ENCODE assay signal across 9 cellular contexts in the genomic region with DNA sequence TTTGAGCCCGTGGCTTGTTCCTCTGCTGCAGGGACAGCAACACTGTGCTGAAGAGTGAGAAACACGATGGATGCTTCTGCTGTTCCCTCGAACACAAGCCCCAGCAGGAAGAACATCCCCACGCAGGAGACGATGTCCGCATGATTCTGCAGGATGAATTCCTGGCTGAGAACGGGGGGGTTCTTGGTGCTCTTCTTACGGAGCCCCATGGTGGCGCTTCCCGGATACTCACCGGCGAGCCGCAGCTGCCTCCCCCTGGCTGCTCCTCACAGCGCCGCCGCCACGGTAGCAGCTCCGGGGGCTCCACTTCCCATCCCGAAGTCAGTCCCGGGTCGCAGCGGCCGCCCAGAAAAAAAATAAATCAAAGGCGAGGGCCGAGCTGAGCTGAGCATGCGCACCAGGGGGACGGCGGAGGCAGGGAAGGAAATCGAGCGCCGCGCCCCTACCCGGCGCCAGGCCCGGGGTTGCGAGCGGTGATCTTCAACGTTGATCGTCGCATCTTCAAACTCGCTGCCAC. TPM values are rescaled to one million over a fixed set of nuclear protein-coding genes. Genes with fewer than 3 reads are reported as not detected.
DNase-seq lines count a peak whose midpoint lies in the region; ATAC-seq and TF ChIP-seq lines count a peak whose summit lies in the region.
"Had no signal": no experiment of that assay in that cellular context is flagged by ENCODE, and none has a peak within 500 bp of the region (broad histone marks: within the 10 kb centered on the region; RNA-seq: fewer than 3 reads in every experiment).

TSS of gene TRAM1L1 (minus strand) at position 392 of the 517 bp plus-strand sequence. CDS start at position 209, 183 bp downstream.

- intact Hi-C loops in testis (cut with DNase I; ENCODE audit: low total_unique reads): no loop called here

- TF ChIP-seq CTCF in epithelial cell of esophagus (IDR thresholded peaks at IDR 0.05; ENCODE audit: insufficient read depth, low read depth, low read length, missing control alignments) (peak; percentile 15), testis (IDR thresholded peaks at IDR 0.05) (no peak)

- no peaks in the 10 kb centered on the region for H3K36me3 ChIP-seq in testis (ENCODE audit: low read depth, missing control alignments)

- no peak for TF ChIP-seq POLR2A in testis (IDR thresholded peaks at IDR 0.05)

- no peaks in the 10 kb centered on the region for H3K27me3 ChIP-seq in testis

- 0 to 1% methylated on average over 41 of the region's 41 CpGs for WGBS in testis, 2 donors

- ATAC-seq in SK-N-SH treated with all-trans-retinoic acid at 6 μM for 48 hours (peak; percentile 98), GM21576 (IDR thresholded peaks at IDR 0.05; ENCODE audit: unreplicated experiment) (no peak)

- peak within 1 kb of the TSS; percentile 73 for H3K4me3 ChIP-seq in epithelial cell of esophagus (ENCODE audit: low read length)
- H3K4me3 ChIP-seq in testis: peak within 1 kb of the TSS; percentile 70 to 77

- no peaks in the 10 kb centered on the region for H3K9me3 ChIP-seq in testis

- peak within 1 kb of the TSS; percentile 9 to 81 for H3K27ac ChIP-seq in testis
- H3K27ac ChIP-seq: VCaP had no signal

- DNase-seq in GM04503 (ENCODE audit: low read depth) (peak; percentile 14), HK-2 (ENCODE audit: unreplicated experiment) (peak; percentile 85), epithelial cell of esophagus (ENCODE audit: low read depth) (peak; percentile 42), medulla oblongata (ENCODE audit: extremely low spot score) (peak; percentile 76), testis (peak; percentile 81), HT-29 (ENCODE audit: low spot score) (no peak)

- no peaks in the 10 kb centered on the region for H3K4me1 ChIP-seq in testis

TF ChIP-seq in SK-N-SH treated with all-trans-retinoic acid at 6 μM for 48 hours, 23 proteins besides CTCF, POLR2A, EP300 and RAD21 (continues in another document):
- TF ChIP-seq, protein P1, sequence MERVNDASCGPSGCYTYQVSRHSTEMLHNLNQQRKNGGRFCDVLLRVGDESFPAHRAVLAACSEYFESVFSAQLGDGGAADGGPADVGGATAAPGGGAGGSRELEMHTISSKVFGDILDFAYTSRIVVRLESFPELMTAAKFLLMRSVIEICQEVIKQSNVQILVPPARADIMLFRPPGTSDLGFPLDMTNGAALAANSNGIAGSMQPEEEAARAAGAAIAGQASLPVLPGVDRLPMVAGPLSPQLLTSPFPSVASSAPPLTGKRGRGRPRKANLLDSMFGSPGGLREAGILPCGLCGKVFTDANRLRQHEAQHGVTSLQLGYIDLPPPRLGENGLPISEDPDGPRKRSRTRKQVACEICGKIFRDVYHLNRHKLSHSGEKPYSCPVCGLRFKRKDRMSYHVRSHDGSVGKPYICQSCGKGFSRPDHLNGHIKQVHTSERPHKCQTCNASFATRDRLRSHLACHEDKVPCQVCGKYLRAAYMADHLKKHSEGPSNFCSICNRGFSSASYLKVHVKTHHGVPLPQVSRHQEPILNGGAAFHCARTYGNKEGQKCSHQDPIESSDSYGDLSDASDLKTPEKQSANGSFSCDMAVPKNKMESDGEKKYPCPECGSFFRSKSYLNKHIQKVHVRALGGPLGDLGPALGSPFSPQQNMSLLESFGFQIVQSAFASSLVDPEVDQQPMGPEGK (CRISPR knock-in tag; IDR thresholded peaks at IDR 0.05; ENCODE audit: borderline replicate concordance): peak; percentile 75; the same call in 1 of the 2 replicates
- TF ChIP-seq TCF4 (CRISPR knock-in tag; IDR thresholded peaks at IDR 0.05; ENCODE audit: borderline replicate concordance): no peak; the same call in 1 of the 2 replicates
- 0 out of 2 replicates have a peak, but pooled peaks have one; percentile 39 for TF ChIP-seq ZNF8 (CRISPR knock-in tag; IDR thresholded peaks at IDR 0.05)
- TF ChIP-seq ZFP3 (CRISPR knock-in tag; IDR thresholded peaks at IDR 0.05): peak; percentile 50; the same call in 1 of the 2 replicates
- TF ChIP-seq PPARA (CRISPR knock-in tag; IDR thresholded peaks at IDR 0.05; ENCODE audit: borderline replicate concordance): no peak
- no peak for TF ChIP-seq ZFP30 (CRISPR knock-in tag; IDR thresholded peaks at IDR 0.05)
- no peak for TF ChIP-seq CSDC2 (CRISPR knock-in tag; IDR thresholded peaks at IDR 0.05)
- no peak for TF ChIP-seq SNAI2 (CRISPR knock-in tag; IDR thresholded peaks at IDR 0.05)
- no peak for TF ChIP-seq ESRRG (CRISPR knock-in tag; IDR thresholded peaks at IDR 0.05)
- TF ChIP-seq, protein P2, sequence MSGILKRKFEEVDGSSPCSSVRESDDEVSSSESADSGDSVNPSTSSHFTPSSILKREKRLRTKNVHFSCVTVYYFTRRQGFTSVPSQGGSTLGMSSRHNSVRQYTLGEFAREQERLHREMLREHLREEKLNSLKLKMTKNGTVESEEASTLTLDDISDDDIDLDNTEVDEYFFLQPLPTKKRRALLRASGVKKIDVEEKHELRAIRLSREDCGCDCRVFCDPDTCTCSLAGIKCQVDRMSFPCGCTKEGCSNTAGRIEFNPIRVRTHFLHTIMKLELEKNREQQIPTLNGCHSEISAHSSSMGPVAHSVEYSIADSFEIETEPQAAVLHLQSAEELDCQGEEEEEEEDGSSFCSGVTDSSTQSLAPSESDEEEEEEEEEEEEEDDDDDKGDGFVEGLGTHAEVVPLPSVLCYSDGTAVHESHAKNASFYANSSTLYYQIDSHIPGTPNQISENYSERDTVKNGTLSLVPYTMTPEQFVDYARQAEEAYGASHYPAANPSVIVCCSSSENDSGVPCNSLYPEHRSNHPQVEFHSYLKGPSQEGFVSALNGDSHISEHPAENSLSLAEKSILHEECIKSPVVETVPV (CRISPR knock-in tag; IDR thresholded peaks at IDR 0.05): no peak
- no peak for TF ChIP-seq BACH2 (CRISPR knock-in tag; IDR thresholded peaks at IDR 0.05; ENCODE audit: borderline replicate concordance)
- no peak for TF ChIP-seq RARB (CRISPR knock-in tag; IDR thresholded peaks at IDR 0.05)
- TF ChIP-seq ARNTL (CRISPR knock-in tag; IDR thresholded peaks at IDR 0.05; ENCODE audit: borderline replicate concordance, low read depth): no peak
- no peak for TF ChIP-seq TOX (CRISPR knock-in tag; IDR thresholded peaks at IDR 0.05; ENCODE audit: borderline replicate concordance)
- TF ChIP-seq TSHZ2 (CRISPR knock-in tag; IDR thresholded peaks at IDR 0.05): 0 out of 2 replicates have a peak, but pooled peaks have one; percentile 27
- TF ChIP-seq, protein P3, sequence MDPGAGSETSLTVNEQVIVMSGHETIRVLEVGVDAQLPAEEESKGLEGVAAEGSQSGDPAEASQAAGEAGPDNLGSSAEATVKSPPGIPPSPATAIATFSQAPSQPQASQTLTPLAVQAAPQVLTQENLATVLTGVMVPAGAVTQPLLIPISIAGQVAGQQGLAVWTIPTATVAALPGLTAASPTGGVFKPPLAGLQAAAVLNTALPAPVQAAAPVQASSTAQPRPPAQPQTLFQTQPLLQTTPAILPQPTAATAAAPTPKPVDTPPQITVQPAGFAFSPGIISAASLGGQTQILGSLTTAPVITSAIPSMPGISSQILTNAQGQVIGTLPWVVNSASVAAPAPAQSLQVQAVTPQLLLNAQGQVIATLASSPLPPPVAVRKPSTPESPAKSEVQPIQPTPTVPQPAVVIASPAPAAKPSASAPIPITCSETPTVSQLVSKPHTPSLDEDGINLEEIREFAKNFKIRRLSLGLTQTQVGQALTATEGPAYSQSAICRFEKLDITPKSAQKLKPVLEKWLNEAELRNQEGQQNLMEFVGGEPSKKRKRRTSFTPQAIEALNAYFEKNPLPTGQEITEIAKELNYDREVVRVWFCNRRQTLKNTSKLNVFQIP (CRISPR knock-in tag; IDR thresholded peaks at IDR 0.05; ENCODE audit: borderline replicate concordance, low read depth): no peak
- no peak for TF ChIP-seq ZNF70 (CRISPR knock-in tag; IDR thresholded peaks at IDR 0.05)
- TF ChIP-seq ISL1 (CRISPR knock-in tag; IDR thresholded peaks at IDR 0.05): no peak
- no peak for TF ChIP-seq ZC3H10 (CRISPR knock-in tag; IDR thresholded peaks at IDR 0.05)
- TF ChIP-seq ZNF565 (CRISPR knock-in tag; conservative IDR thresholded peaks at IDR 0.05; ENCODE audit: low read depth): no peak
- TF ChIP-seq, protein P4, sequence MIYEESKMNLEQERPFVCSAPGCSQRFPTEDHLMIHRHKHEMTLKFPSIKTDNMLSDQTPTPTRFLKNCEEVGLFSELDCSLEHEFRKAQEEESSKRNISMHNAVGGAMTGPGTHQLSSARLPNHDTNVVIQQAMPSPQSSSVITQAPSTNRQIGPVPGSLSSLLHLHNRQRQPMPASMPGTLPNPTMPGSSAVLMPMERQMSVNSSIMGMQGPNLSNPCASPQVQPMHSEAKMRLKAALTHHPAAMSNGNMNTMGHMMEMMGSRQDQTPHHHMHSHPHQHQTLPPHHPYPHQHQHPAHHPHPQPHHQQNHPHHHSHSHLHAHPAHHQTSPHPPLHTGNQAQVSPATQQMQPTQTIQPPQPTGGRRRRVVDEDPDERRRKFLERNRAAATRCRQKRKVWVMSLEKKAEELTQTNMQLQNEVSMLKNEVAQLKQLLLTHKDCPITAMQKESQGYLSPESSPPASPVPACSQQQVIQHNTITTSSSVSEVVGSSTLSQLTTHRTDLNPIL (CRISPR knock-in tag; IDR thresholded peaks at IDR 0.05; ENCODE audit: low read depth): no peak

RNA-seq across cellular contexts. Expression of gene TRAM1L1, which starts in this region (rescaled TPM):
- 1 to 10 TPM; 8.3 to 8.7 TPM for total RNA-seq in testis
- polyA plus RNA-seq in testis (ENCODE audit: insufficient read depth, low read depth, low replicate concordance): 5.6 TPM
- total RNA-seq in HT-29 (2014; rRNA removed; shearing (Covaris generic)): not detected in 2 replicates
